ENCODE assay signal across 8 cellular contexts in genomic region chr11:67507891-67508485, GRCh38. TPM values are rescaled to one million over a fixed set of nuclear protein-coding genes. Genes with fewer than 3 reads are reported as not detected.
DNase-seq lines count a peak whose midpoint lies in the region; ATAC-seq and TF ChIP-seq lines count a peak whose summit lies in the region.

TSS of gene CDK2AP2 (minus strand) at chr11:67508162. CDS start at chr11:67508082, 80 bp downstream.

- peaks cover 8 to 20% of the 10 kb centered on the region in 2 donors for H3K36me3 Mint-ChIP-seq in CD14-positive monocyte

- H3K4me1 Mint-ChIP-seq in CD14-positive monocyte = peaks cover 30% of the 10 kb centered on the region

- peak within 1 kb of the TSS; percentile 57 to 92 for H3K9ac ChIP-seq in liver (ENCODE audit: low read depth in 1 of 2, low read length in 2 of 2)

- H3K9me3 Mint-ChIP-seq in CD14-positive monocyte = peaks cover 0 to 1% (median 0%) of the 10 kb centered on the region in 7 donors

- H3K27me3 Mint-ChIP-seq in CD14-positive monocyte (ENCODE audit: low read depth in 3 of 3) = peaks cover 5 to 17% (median 11%) of the 10 kb centered on the region in 3 donors

- peak within 1 kb of the TSS; percentile 78 to 87 for H3K4me3 Mint-ChIP-seq in CD14-positive monocyte

- no peaks in the 10 kb centered on the region for H3K27me3 ChIP-seq in liver (ENCODE audit: control insufficient read depth in 4 of 4, insufficient read depth in 4 of 4, low read length in 3 of 4)

- peak within 1 kb of the TSS; percentile 88 to 98 (median 95) for H3K27ac Mint-ChIP-seq in CD14-positive monocyte

- under 1% methylated on average over 56 of the region's 56 CpGs for WGBS in liver

- H3K4me1 ChIP-seq in liver (ENCODE audit: control insufficient read depth in 4 of 4, insufficient read depth in 4 of 4, low read length in 3 of 4) = peaks cover 8 to 44% (median 26%) of the 10 kb centered on the region in 4 donors

- peak within 1 kb of the TSS; percentile 80 to 95 (median 84) for H3K4me3 ChIP-seq in liver (ENCODE audit: low read depth in 1 of 3, low read length in 3 of 3)

- DNase-seq in CD14-positive monocyte (ENCODE audit: low spot score) (peak; percentile 99), NCI-H82 (lab: John Stamatoyannopoulos, UW) (peak; percentile 99), dermis microvascular lymphatic vessel endothelial cell (ENCODE audit: low read depth in 2 of 2) (peak; percentile 99 to 100)
- DNase-seq in activated CD4-positive, alpha-beta T cell treated with anti-CD3 and anti-CD28 coated beads, Interleukin-2, amount 50 U/mL, for 48 hours = peak; percentile 99 to 100
- peak; percentile 99 for DNase-seq in stimulated activated CD4-positive, alpha-beta T cell treated with anti-CD3 and anti-CD28 coated beads, Interleukin-4, amount 100 ng/mL, for 24 hours

- ATAC-seq in GM19397 (IDR thresholded peaks at IDR 0.05; ENCODE audit: unreplicated experiment) (peak; percentile 75), HG03571 (IDR thresholded peaks at IDR 0.05; ENCODE audit: unreplicated experiment) (peak; percentile 63)

- H3K36me3 ChIP-seq in liver (ENCODE audit: control insufficient read depth in 4 of 4, insufficient read depth in 3 of 4, low read depth in 1 of 4, low read length in 3 of 4) = no peaks in the 10 kb centered on the region

- peak within 1 kb of the TSS; percentile 96 to 100 for H3K27ac ChIP-seq in liver (ENCODE audit: low read depth in 1 of 2, low read length in 2 of 2)

- no peaks in the 10 kb centered on the region for H3K9me3 ChIP-seq in liver (ENCODE audit: control insufficient read depth in 4 of 4, low read length in 3 of 4)

- intact Hi-C loops in CD14-positive monocyte (cut with micrococcal nuclease) = loop anchor here (2.0 to 10.0 kb wide), 4 partner anchors 81 to 233 kb away; partner anchors contain the start of genes POLD4 (in 1 of the 2) and RPS6KB2 (in 1 of the 2)

- no peak for TF ChIP-seq CTCF in CD14-positive monocyte (IDR thresholded peaks at IDR 0.05)
- no peak for TF ChIP-seq CTCF in liver (IDR thresholded peaks at IDR 0.05; ENCODE audit: low read depth, low read length, missing input control)

- no peak for TF ChIP-seq RAD21 in liver (IDR thresholded peaks at IDR 0.05)

TF ChIP-seq in liver, 16 proteins besides CTCF, POLR2A, EP300 and RAD21:
- TF ChIP-seq NR2F2 (IDR thresholded peaks at IDR 0.05) = peak; percentile 27
- TF ChIP-seq GABPA (IDR thresholded peaks at IDR 0.05 in 1 of 2, conservative IDR thresholded peaks at IDR 0.05 in 1 of 2) = peak in 1 of 2 donors; percentile 83
- no peak for TF ChIP-seq JUND (IDR thresholded peaks at IDR 0.05)
- TF ChIP-seq FOXA2 (IDR thresholded peaks at IDR 0.05) = peak; percentile 70
- TF ChIP-seq FOXA1 (IDR thresholded peaks at IDR 0.05) = peak; percentile 28
- peak; percentile 99 for TF ChIP-seq SP1 (IDR thresholded peaks at IDR 0.05)
- no peak for TF ChIP-seq ZBTB33 (IDR thresholded peaks at IDR 0.05)
- peak; percentile 47 for TF ChIP-seq MAX (IDR thresholded peaks at IDR 0.05)
- TF ChIP-seq ATF3 (IDR thresholded peaks at IDR 0.05) = no peak
- TF ChIP-seq HNF4G (IDR thresholded peaks at IDR 0.05) = peak; percentile 1
- peak; percentile 33 for TF ChIP-seq YY1 (IDR thresholded peaks at IDR 0.05)
- peak; percentile 88 for TF ChIP-seq REST (IDR thresholded peaks at IDR 0.05)
- TF ChIP-seq RXRA (IDR thresholded peaks at IDR 0.05) = peak in 1 of 2 donors; percentile 35
- no peak for TF ChIP-seq EGR1 (IDR thresholded peaks at IDR 0.05; ENCODE audit: low read depth in 2 of 2)
- TF ChIP-seq TAF1 (conservative IDR thresholded peaks at IDR 0.05) = peak; percentile 72

RNA-seq across cellular contexts. Expression of gene CDK2AP2, which starts in this region (rescaled TPM):
- polyA plus RNA-seq in CD14-positive monocyte (10 to 100 TPM; 78.5 to 80.2 TPM), liver (100 to 1,000 TPM in 1 of 2 donors, 10 to 100 TPM in 1; 80.7 to 126 TPM)
- total RNA-seq in dermis microvascular lymphatic vessel endothelial cell (15.3 and 18.7 TPM in 2 replicates), liver (10 to 100 TPM; 14.1 to 32.5 TPM)

Comparison
In these comparisons a context has a peak if more than half of its experiments do, and no peak if none do; other contexts are left out.
1. Peak in every context shown above with its lines: DNase-seq, ATAC-seq, H3K4me3 ChIP-seq and H3K27ac ChIP-seq.